Comparison of ENCODE assay signal across 1 cellular context in the genomic region with DNA sequence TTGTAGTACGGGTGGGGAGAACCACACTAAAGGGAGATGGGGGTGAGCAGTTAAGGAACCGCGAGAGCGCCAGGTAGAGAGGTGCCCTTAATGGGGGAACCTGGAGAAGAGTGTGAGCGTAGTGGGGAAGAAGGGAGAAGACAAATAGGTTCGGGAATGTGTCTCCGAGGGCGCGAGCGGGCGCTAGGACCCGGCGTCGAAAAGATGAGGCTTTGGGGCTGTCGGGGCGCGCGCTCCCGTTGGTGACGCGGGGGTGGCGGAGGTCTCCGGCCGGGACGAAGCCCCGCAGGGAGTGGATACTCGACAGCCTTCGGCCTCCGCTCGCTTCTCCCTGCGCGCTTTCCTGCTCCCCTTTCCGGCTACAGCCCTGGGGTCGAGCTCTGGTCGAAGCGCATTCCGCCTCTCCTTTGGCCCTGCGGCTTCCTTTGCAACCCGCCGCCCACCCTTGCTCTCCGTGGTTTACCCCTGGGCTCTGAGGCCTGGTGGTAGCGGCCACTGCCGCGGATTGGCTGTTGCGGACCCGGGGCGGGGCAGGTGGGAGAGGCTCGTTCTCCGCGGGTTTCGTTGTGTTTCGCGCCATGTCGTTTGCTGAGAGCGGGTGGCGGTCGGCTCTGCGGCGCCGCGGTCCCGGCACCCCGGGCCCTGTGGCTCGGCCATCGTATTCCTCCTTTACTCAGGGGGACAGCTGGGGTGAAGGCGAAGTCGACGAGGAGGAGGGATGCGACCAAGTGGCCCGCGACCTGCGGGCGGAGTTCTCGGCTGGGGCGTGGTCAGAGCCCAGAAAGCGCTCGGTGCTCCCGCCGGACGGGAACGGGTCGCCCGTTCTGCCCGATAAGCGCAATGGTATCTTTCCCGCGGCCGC.
TF ChIP-seq lines count a peak whose summit lies in the region.

TSS of gene ARL6IP6 (plus strand) at position 574 of the 862 bp plus-strand sequence. CDS start at position 579, 5 bp downstream.

TF ChIP-seq in HEK293, 187 proteins besides CTCF, POLR2A, EP300 and RAD21 (continued from another document and continues in another):
- TF ChIP-seq, protein P1, sequence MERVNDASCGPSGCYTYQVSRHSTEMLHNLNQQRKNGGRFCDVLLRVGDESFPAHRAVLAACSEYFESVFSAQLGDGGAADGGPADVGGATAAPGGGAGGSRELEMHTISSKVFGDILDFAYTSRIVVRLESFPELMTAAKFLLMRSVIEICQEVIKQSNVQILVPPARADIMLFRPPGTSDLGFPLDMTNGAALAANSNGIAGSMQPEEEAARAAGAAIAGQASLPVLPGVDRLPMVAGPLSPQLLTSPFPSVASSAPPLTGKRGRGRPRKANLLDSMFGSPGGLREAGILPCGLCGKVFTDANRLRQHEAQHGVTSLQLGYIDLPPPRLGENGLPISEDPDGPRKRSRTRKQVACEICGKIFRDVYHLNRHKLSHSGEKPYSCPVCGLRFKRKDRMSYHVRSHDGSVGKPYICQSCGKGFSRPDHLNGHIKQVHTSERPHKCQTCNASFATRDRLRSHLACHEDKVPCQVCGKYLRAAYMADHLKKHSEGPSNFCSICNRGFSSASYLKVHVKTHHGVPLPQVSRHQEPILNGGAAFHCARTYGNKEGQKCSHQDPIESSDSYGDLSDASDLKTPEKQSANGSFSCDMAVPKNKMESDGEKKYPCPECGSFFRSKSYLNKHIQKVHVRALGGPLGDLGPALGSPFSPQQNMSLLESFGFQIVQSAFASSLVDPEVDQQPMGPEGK (tag by site-specific recombination; IDR thresholded peaks at IDR 0.05) = peak; percentile 70; the same call in 1 of the 2 replicates
- no peak for TF ChIP-seq ZNF248 (tag by site-specific recombination; IDR thresholded peaks at IDR 0.05)
- no peak for TF ChIP-seq ZNF544 (tag by site-specific recombination; IDR thresholded peaks at IDR 0.05)
- TF ChIP-seq, protein P2, sequence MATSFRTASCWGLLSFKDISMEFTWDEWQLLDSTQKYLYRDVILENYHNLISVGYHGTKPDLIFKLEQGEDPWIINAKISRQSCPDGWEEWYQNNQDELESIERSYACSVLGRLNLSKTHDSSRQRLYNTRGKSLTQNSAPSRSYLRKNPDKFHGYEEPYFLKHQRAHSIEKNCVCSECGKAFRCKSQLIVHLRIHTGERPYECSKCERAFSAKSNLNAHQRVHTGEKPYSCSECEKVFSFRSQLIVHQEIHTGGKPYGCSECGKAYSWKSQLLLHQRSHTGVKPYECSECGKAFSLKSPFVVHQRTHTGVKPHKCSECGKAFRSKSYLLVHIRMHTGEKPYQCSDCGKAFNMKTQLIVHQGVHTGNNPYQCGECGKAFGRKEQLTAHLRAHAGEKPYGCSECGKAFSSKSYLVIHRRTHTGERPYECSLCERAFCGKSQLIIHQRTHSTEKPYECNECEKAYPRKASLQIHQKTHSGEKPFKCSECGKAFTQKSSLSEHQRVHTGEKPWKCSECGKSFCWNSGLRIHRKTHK (tag by site-specific recombination; IDR thresholded peaks at IDR 0.05) = no peak
- no peak for TF ChIP-seq ZNF530 (tag by site-specific recombination; IDR thresholded peaks at IDR 0.05; ENCODE audit: low read depth)
- TF ChIP-seq ZNF664 (tag by site-specific recombination; IDR thresholded peaks at IDR 0.05) = no peak
- TF ChIP-seq ZNF366 (tag by site-specific recombination; conservative IDR thresholded peaks at IDR 0.05) = peak; percentile 60; the same call in 1 of the 2 replicates
- no peak for TF ChIP-seq SALL2 (tag by site-specific recombination; IDR thresholded peaks at IDR 0.05; ENCODE audit: borderline replicate concordance)
- no peak for TF ChIP-seq ZNF549 (tag by site-specific recombination; IDR thresholded peaks at IDR 0.05)
- TF ChIP-seq GLI2 (tag by site-specific recombination; IDR thresholded peaks at IDR 0.05; ENCODE audit: borderline replicate concordance, low read depth) = no peak
- TF ChIP-seq KLF10 (tag by site-specific recombination; IDR thresholded peaks at IDR 0.05) = peak; percentile 61
- TF ChIP-seq, protein P3, sequence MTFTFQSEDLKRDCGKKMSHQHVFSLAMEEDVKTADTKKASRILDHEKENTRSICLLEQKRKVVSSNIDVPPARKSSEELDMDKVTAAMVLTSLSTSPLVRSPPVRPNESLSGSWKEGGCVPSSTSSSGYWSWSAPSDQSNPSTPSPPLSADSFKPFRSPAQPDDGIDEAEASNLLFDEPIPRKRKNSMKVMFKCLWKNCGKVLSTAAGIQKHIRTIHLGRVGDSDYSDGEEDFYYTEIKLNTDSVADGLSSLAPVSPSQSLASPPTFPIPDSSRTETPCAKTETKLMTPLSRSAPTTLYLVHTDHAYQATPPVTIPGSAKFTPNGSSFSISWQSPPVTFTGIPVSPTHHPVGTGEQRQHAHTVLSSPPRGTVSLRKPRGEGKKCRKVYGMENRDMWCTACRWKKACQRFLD (tag by site-specific recombination; IDR thresholded peaks at IDR 0.05) = no peak
- TF ChIP-seq ZSCAN18 (tag by site-specific recombination; IDR thresholded peaks at IDR 0.05) = no peak
- TF ChIP-seq, protein P4, sequence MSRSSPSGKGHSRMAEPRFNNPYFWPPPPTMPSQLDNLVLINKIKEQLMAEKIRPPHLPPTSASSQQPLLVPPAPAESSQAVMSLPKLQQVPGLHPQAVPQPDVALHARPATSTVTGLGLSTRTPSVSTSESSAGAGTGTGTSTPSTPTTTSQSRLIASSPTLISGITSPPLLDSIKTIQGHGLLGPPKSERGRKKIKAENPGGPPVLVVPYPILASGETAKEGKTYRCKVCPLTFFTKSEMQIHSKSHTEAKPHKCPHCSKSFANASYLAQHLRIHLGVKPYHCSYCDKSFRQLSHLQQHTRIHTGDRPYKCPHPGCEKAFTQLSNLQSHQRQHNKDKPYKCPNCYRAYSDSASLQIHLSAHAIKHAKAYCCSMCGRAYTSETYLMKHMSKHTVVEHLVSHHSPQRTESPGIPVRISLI (tag by site-specific recombination; IDR thresholded peaks at IDR 0.05) = no peak
- TF ChIP-seq SCRT2 (tag by site-specific recombination; IDR thresholded peaks at IDR 0.05) = peak; percentile 12; the same call in 1 of the 2 replicates
- TF ChIP-seq ZNF16 (tag by site-specific recombination; IDR thresholded peaks at IDR 0.05; ENCODE audit: low read depth) = no peak
- TF ChIP-seq YY2 (tag by site-specific recombination; IDR thresholded peaks at IDR 0.05) = peak; percentile 35; the same call in 1 of the 2 replicates
- no peak for TF ChIP-seq ZNF19 (tag by site-specific recombination; IDR thresholded peaks at IDR 0.05; ENCODE audit: low read depth)
- no peak for TF ChIP-seq ZNF354C (tag by site-specific recombination; IDR thresholded peaks at IDR 0.05; ENCODE audit: borderline replicate concordance, low read depth)
- TF ChIP-seq, protein P5, sequence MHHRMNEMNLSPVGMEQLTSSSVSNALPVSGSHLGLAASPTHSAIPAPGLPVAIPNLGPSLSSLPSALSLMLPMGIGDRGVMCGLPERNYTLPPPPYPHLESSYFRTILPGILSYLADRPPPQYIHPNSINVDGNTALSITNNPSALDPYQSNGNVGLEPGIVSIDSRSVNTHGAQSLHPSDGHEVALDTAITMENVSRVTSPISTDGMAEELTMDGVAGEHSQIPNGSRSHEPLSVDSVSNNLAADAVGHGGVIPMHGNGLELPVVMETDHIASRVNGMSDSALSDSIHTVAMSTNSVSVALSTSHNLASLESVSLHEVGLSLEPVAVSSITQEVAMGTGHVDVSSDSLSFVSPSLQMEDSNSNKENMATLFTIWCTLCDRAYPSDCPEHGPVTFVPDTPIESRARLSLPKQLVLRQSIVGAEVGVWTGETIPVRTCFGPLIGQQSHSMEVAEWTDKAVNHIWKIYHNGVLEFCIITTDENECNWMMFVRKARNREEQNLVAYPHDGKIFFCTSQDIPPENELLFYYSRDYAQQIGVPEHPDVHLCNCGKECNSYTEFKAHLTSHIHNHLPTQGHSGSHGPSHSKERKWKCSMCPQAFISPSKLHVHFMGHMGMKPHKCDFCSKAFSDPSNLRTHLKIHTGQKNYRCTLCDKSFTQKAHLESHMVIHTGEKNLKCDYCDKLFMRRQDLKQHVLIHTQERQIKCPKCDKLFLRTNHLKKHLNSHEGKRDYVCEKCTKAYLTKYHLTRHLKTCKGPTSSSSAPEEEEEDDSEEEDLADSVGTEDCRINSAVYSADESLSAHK (tag by site-specific recombination; IDR thresholded peaks at IDR 0.05) = peak; percentile 50
- TF ChIP-seq PRDM2 (tag by site-specific recombination; IDR thresholded peaks at IDR 0.05; ENCODE audit: borderline replicate concordance) = no peak
- peak; percentile 83 for TF ChIP-seq ZBTB48 (tag by site-specific recombination; IDR thresholded peaks at IDR 0.05)
- TF ChIP-seq KLF7 (tag by site-specific recombination; IDR thresholded peaks at IDR 0.05; ENCODE audit: borderline replicate concordance) = no peak; the same call in 1 of the 2 replicates
- TF ChIP-seq ZSCAN16 (tag by site-specific recombination; IDR thresholded peaks at IDR 0.05) = no peak
- 0 out of 2 replicates have a peak, but pooled peaks have one; percentile 42 for TF ChIP-seq GFI1B (tag by site-specific recombination; IDR thresholded peaks at IDR 0.05)
- TF ChIP-seq HOXD13 (CRISPR knock-in tag; IDR thresholded peaks at IDR 0.05; ENCODE audit: borderline replicate concordance) = no peak
- peak; percentile 17; the same call in 1 of the 2 replicates for TF ChIP-seq ZNF561 (tag by site-specific recombination; IDR thresholded peaks at IDR 0.05; ENCODE audit: borderline replicate concordance)
- TF ChIP-seq, protein P6, sequence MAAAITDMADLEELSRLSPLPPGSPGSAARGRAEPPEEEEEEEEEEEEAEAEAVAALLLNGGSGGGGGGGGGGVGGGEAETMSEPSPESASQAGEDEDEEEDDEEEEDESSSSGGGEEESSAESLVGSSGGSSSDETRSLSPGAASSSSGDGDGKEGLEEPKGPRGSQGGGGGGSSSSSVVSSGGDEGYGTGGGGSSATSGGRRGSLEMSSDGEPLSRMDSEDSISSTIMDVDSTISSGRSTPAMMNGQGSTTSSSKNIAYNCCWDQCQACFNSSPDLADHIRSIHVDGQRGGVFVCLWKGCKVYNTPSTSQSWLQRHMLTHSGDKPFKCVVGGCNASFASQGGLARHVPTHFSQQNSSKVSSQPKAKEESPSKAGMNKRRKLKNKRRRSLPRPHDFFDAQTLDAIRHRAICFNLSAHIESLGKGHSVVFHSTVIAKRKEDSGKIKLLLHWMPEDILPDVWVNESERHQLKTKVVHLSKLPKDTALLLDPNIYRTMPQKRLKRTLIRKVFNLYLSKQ (tag by site-specific recombination; IDR thresholded peaks at IDR 0.05; ENCODE audit: borderline replicate concordance) = no peak; the same call in 1 of the 2 replicates
- TF ChIP-seq TRIM28 (IDR thresholded peaks at IDR 0.05; ENCODE audit: borderline replicate concordance, low read length) = peak; percentile 43; the same call in 1 of the 2 replicates
- TF ChIP-seq SCRT1 (tag by site-specific recombination; IDR thresholded peaks at IDR 0.05; ENCODE audit: borderline replicate concordance) = peak; percentile 54; the same call in 1 of the 2 replicates
- peak; percentile 48; the same call in 1 of the 2 replicates for TF ChIP-seq ZNF76 (tag by site-specific recombination; IDR thresholded peaks at IDR 0.05; ENCODE audit: borderline replicate concordance, low read depth)
- peak; percentile 92 for TF ChIP-seq ZEB2 (tag by site-specific recombination; IDR thresholded peaks at IDR 0.05)
- no peak for TF ChIP-seq ZNF114 (tag by site-specific recombination; IDR thresholded peaks at IDR 0.05)
- TF ChIP-seq ZBTB7A (tag by site-specific recombination; IDR thresholded peaks at IDR 0.05; ENCODE audit: low read depth) = peak; percentile 97
